18 cellular contexts compared by ENCODE assay signal in the genomic region with DNA sequence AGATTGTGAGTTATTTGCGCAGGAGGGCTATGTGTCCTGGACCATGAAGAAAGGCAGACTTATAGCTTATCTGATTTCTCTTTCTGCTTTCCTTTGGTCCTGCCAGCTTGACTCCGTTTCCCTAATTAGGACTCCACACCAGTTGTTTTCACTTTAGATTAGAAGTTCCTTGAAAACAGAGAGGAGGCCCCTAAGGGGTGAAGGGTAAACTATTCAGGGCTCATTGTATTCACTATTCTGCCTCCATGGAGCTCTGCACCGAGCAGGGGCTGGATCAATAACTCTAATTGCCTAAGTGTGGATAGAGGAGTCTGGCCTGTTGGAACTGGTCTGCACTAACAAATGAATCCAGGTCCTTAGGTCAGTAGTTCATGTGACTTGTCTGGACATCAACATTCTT. TPM values are rescaled to one million over a fixed set of nuclear protein-coding genes. Genes with fewer than 3 reads are reported as not detected.
DNase-seq lines count a peak whose midpoint lies in the region; ATAC-seq, FAIRE-seq and TF ChIP-seq lines count a peak whose summit lies in the region.
"Had no signal": no experiment of that assay in that cellular context is flagged by ENCODE, and none has a peak within 500 bp of the region (broad histone marks: within the 10 kb centered on the region; RNA-seq: fewer than 3 reads in every experiment).

No MANE protein-coding gene starts in this region.

- no peak overlapping the region for H3K27ac ChIP-seq in mesendoderm (ENCODE audit: low read depth, low read length)
- H3K27ac ChIP-seq: BLaER1 treated with 17β-estradiol and CSF1 and Interleukin-3, amounts not matched to agents 10 nM and 100 nM had no signal

- H3K27me3 ChIP-seq in bronchial epithelial cell (ENCODE audit: control insufficient read depth, insufficient read depth, low read length) (peaks cover 2% of the 10 kb centered on the region), mesendoderm (ENCODE audit: insufficient read depth, low read length, poor library complexity) (no peaks in the 10 kb centered on the region)

- peaks cover 22% of the 10 kb centered on the region for H3K4me1 Mint-ChIP-seq in progenitor cell of endocrine pancreas (ENCODE audit: low read depth)
- H3K4me1 Mint-ChIP-seq: GM23338 had no signal

- DNase-seq in ELF-1 (ENCODE audit: low read depth, low spot score) (peak; percentile 34), bronchial epithelial cell (ENCODE audit: low read depth) (no peak), mesendoderm (peak; percentile 65), progenitor cell of endocrine pancreas (ENCODE audit: low spot score, unreplicated experiment) (no peak), Kasumi-1 (lab: John Stamatoyannopoulos, UW) (no peak)
- DNase-seq: CD8-positive, alpha-beta T cell; DMS 273 treated with DMSO at 0.1 percent for 48 hours; GDM1; HCEC 1CT; HFFc6 had no signal

- H3K4me2 ChIP-seq in mesendoderm (ENCODE audit: low read length) = no peak overlapping the region
- H3K4me2 ChIP-seq: GM23338 had no signal

- no CpG with 5 or more reads among the region's 3 CpGs for WGBS in mesendoderm (ENCODE audit: extremely low coverage, insufficient coverage, low lambda C conversion rate)

- H2BK120ac ChIP-seq in mesendoderm (ENCODE audit: low read depth, low read length) = no peak overlapping the region

- H3K18ac ChIP-seq in mesendoderm (ENCODE audit: low read length) = no peak overlapping the region

- H3K9me3 Mint-ChIP-seq in progenitor cell of endocrine pancreas (ENCODE audit: low read depth) = peaks cover 3% of the 10 kb centered on the region
- H3K9me3 Mint-ChIP-seq: CD8-positive, alpha-beta T cell; GM23338; HFFc6; IgD-negative memory B cell had no signal

- TF ChIP-seq CTCF in bronchial epithelial cell (IDR thresholded peaks at IDR 0.05; ENCODE audit: insufficient read depth, low read length, severe bottlenecking) (no peak), progenitor cell of endocrine pancreas (IDR thresholded peaks at IDR 0.05; ENCODE audit: unreplicated experiment) (no peak)

- peak overlapping the region; percentile 17 for H3K56ac ChIP-seq in mesendoderm (ENCODE audit: low read length)

- no peak overlapping the region for H3K4ac ChIP-seq in mesendoderm (ENCODE audit: low read depth, low read length)

- H3K27ac Mint-ChIP-seq in progenitor cell of endocrine pancreas = peak overlapping the region; percentile 83
- H3K27ac Mint-ChIP-seq: B cell; CD8-positive, alpha-beta T cell; GM23338; HFFc6 had no signal

- H3K36me3 ChIP-seq in bronchial epithelial cell (ENCODE audit: control insufficient read depth, insufficient read depth, low read length) (no peaks in the 10 kb centered on the region), mesendoderm (ENCODE audit: control insufficient read depth, insufficient read depth, low read length) (no peaks in the 10 kb centered on the region)
- H3K36me3 ChIP-seq: BLaER1 treated with 17β-estradiol and CSF1 and Interleukin-3, amounts not matched to agents 10 nM and 100 nM had no signal

- no peak overlapping the region for H2AK5ac ChIP-seq in mesendoderm (ENCODE audit: low read length)

- no peak for ATAC-seq in HG02981 (IDR thresholded peaks at IDR 0.05; ENCODE audit: unreplicated experiment)
- ATAC-seq: CD8-positive, alpha-beta T cell; GM23338 had no signal

- no peaks in the 10 kb centered on the region for H3K36me3 Mint-ChIP-seq in progenitor cell of endocrine pancreas (ENCODE audit: insufficient read depth)
- H3K36me3 Mint-ChIP-seq: CD8-positive, alpha-beta T cell; IgD-negative memory B cell had no signal

- no peaks in the 10 kb centered on the region for H3K79me1 ChIP-seq in mesendoderm (ENCODE audit: low read length)

- H3K4me1 ChIP-seq in mesendoderm (ENCODE audit: control insufficient read depth, low read depth, low read length) = peaks cover 7% of the 10 kb centered on the region

- H3K27me3 Mint-ChIP-seq in progenitor cell of endocrine pancreas = no peaks in the 10 kb centered on the region
- H3K27me3 Mint-ChIP-seq: B cell had no signal

- H4K8ac ChIP-seq in mesendoderm (ENCODE audit: low read depth, low read length) = no peak overlapping the region

- no peaks in the 10 kb centered on the region for H3K79me2 ChIP-seq in mesendoderm (ENCODE audit: control insufficient read depth, insufficient read depth, low read length)

- H2BK5ac ChIP-seq in mesendoderm (ENCODE audit: low read length) = no peak overlapping the region

- no peak overlapping the region for H3K4me3 Mint-ChIP-seq in progenitor cell of endocrine pancreas (ENCODE audit: low read depth)
- H3K4me3 Mint-ChIP-seq: B cell; CD8-positive, alpha-beta T cell; GM23338; HFFc6 had no signal

- peak; percentile 81 for FAIRE-seq in bronchial epithelial cell (lab: Jason Lieb, UNC)
- FAIRE-seq: GM18507, H54, HTR-8/SVneo had no signal

- H2BK15ac ChIP-seq in mesendoderm (replicated peaks; ENCODE audit: low read depth) = no peak overlapping the region

- H3K23ac ChIP-seq in mesendoderm (ENCODE audit: low read length) = no peak overlapping the region

- no peak overlapping the region for H3K4me3 ChIP-seq in bronchial epithelial cell (ENCODE audit: low read depth, low read length)
- no peak overlapping the region for H3K4me3 ChIP-seq in mesendoderm (ENCODE audit: low read length)
- H3K4me3 ChIP-seq: BLaER1 treated with 17β-estradiol and CSF1 and Interleukin-3, amounts not matched to agents 10 nM and 100 nM; GM23338 had no signal

- H4K5ac ChIP-seq in mesendoderm (ENCODE audit: low read length) = no peak overlapping the region

- H3K9ac ChIP-seq in mesendoderm (ENCODE audit: low read length) = no peak overlapping the region
- H3K9ac ChIP-seq: BLaER1 treated with 17β-estradiol and CSF1 and Interleukin-3, amounts not matched to agents 10 nM and 100 nM had no signal

RNA-seq across cellular contexts. Expression of a gene that starts 36.2 kb away (rescaled TPM):
- total RNA-seq in bronchial epithelial cell = 0.26 and 0.51 TPM in 2 replicates
- 48.5 TPM for polyA plus RNA-seq in mesendoderm (2013, experiment 1 of 2)
- 46.9 TPM for polyA plus RNA-seq in mesendoderm (2013, experiment 2 of 2)
- 13.5 and 16.0 TPM in 2 replicates for total RNA-seq in progenitor cell of endocrine pancreas

RNA-seq across cellular contexts. Expression of a gene that starts 51.2 kb away (rescaled TPM):
- total RNA-seq in bronchial epithelial cell = 32.6 and 40.1 TPM in 2 replicates
- 45.7 TPM for polyA plus RNA-seq in mesendoderm (2013, experiment 1 of 2)
- 46.0 TPM for polyA plus RNA-seq in mesendoderm (2013, experiment 2 of 2)
- 109 and 118 TPM in 2 replicates for total RNA-seq in progenitor cell of endocrine pancreas

RNA-seq across cellular contexts. Expression of a gene that starts 57.4 kb away (rescaled TPM):
- total RNA-seq in bronchial epithelial cell (127 and 221 TPM in 2 replicates), progenitor cell of endocrine pancreas (89.6 and 96.0 TPM in 2 replicates)
- 30.1 TPM for polyA plus RNA-seq in mesendoderm (2013, experiment 1 of 2)
- polyA plus RNA-seq in mesendoderm (2013, experiment 2 of 2) = 29.6 TPM

Comparison
In these comparisons a context has a peak if more than half of its experiments do, and no peak if none do; other contexts are left out.
1. DNase-seq: peak in ELF-1 (single experiment) and mesendoderm (single experiment); none in bronchial epithelial cell (single experiment), progenitor cell of endocrine pancreas (single experiment) and Kasumi-1 (0 of 2).